1 cellular context compared by ENCODE assay signal in the genomic region with DNA sequence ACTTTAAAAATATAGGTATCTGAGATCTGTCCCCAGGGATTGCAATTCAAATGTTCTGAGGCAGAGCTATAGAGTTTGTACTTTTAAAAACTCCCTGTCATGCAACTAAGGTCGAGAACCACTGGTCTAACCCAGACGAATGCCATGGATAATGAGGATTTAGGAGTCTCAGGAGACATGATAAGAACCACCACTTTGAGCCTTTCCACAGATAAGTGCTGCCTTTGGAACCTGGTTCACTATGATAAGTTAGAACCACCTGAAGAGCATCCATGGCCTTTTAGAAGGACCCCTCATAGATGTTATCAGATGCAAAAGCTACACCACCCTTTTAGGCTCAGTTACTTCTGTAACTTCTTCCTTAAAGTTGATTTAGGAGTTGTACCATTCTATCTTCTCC.
TF ChIP-seq lines count a peak whose summit lies in the region.

No MANE protein-coding gene starts in this region.

TF ChIP-seq in K562, 482 proteins besides CTCF, POLR2A, EP300 and RAD21 (continued from another document and continues in another):
- no peak for TF ChIP-seq ZNF318 (IDR thresholded peaks at IDR 0.05; ENCODE audit: borderline replicate concordance in 1 of 2, low read depth in 1 of 2)
- no peak for TF ChIP-seq ZNF707 (CRISPR knock-in tag; conservative IDR thresholded peaks at IDR 0.05)
- no peak for TF ChIP-seq ZNF644 (tag; IDR thresholded peaks at IDR 0.05; ENCODE audit: low read depth)
- 0 out of 2 replicates have a peak, but pooled peaks have one; percentile 15 for TF ChIP-seq FOXJ2 (tag; IDR thresholded peaks at IDR 0.05)
- TF ChIP-seq TRIM28 (IDR thresholded peaks at IDR 0.05) = no peak
- TF ChIP-seq ZNF507 (tag; conservative IDR thresholded peaks at IDR 0.05) = no peak
- TF ChIP-seq ZSCAN32 (CRISPR knock-in tag; IDR thresholded peaks at IDR 0.05) = no peak
- TF ChIP-seq IRF9 (tag; IDR thresholded peaks at IDR 0.05) = no peak
- TF ChIP-seq, protein P1, sequence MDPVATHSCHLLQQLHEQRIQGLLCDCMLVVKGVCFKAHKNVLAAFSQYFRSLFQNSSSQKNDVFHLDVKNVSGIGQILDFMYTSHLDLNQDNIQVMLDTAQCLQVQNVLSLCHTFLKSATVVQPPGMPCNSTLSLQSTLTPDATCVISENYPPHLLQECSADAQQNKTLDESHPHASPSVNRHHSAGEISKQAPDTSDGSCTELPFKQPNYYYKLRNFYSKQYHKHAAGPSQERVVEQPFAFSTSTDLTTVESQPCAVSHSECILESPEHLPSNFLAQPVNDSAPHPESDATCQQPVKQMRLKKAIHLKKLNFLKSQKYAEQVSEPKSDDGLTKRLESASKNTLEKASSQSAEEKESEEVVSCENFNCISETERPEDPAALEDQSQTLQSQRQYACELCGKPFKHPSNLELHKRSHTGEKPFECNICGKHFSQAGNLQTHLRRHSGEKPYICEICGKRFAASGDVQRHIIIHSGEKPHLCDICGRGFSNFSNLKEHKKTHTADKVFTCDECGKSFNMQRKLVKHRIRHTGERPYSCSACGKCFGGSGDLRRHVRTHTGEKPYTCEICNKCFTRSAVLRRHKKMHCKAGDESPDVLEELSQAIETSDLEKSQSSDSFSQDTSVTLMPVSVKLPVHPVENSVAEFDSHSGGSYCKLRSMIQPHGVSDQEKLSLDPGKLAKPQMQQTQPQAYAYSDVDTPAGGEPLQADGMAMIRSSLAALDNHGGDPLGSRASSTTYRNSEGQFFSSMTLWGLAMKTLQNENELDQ (CRISPR knock-in tag; IDR thresholded peaks at IDR 0.05; ENCODE audit: borderline replicate concordance) = no peak
- TF ChIP-seq PRPF4 (IDR thresholded peaks at IDR 0.05; ENCODE audit: insufficient read depth, low read depth, low read length, poor library complexity, severe bottlenecking) = no peak
- no peak for TF ChIP-seq HDAC6 (IDR thresholded peaks at IDR 0.05; ENCODE audit: low read depth, low read length)
- no peak for TF ChIP-seq SRSF9 (IDR thresholded peaks at IDR 0.05; ENCODE audit: borderline replicate concordance, low read depth, low read length)
- no peak for TF ChIP-seq SLC30A9 (CRISPR knock-in tag; IDR thresholded peaks at IDR 0.05)
- TF ChIP-seq CBFB (CRISPR knock-in tag; IDR thresholded peaks at IDR 0.05) = no peak
- no peak for TF ChIP-seq ZNF140 (CRISPR knock-in tag; IDR thresholded peaks at IDR 0.05)
- no peak for TF ChIP-seq FOXP1 (CRISPR knock-in tag; IDR thresholded peaks at IDR 0.05)
- no peak for TF ChIP-seq POLR2AphosphoS2 (IDR thresholded peaks at IDR 0.05; ENCODE audit: low read length)
- no peak for TF ChIP-seq THRA (IDR thresholded peaks at IDR 0.05)
- TF ChIP-seq, protein P2, sequence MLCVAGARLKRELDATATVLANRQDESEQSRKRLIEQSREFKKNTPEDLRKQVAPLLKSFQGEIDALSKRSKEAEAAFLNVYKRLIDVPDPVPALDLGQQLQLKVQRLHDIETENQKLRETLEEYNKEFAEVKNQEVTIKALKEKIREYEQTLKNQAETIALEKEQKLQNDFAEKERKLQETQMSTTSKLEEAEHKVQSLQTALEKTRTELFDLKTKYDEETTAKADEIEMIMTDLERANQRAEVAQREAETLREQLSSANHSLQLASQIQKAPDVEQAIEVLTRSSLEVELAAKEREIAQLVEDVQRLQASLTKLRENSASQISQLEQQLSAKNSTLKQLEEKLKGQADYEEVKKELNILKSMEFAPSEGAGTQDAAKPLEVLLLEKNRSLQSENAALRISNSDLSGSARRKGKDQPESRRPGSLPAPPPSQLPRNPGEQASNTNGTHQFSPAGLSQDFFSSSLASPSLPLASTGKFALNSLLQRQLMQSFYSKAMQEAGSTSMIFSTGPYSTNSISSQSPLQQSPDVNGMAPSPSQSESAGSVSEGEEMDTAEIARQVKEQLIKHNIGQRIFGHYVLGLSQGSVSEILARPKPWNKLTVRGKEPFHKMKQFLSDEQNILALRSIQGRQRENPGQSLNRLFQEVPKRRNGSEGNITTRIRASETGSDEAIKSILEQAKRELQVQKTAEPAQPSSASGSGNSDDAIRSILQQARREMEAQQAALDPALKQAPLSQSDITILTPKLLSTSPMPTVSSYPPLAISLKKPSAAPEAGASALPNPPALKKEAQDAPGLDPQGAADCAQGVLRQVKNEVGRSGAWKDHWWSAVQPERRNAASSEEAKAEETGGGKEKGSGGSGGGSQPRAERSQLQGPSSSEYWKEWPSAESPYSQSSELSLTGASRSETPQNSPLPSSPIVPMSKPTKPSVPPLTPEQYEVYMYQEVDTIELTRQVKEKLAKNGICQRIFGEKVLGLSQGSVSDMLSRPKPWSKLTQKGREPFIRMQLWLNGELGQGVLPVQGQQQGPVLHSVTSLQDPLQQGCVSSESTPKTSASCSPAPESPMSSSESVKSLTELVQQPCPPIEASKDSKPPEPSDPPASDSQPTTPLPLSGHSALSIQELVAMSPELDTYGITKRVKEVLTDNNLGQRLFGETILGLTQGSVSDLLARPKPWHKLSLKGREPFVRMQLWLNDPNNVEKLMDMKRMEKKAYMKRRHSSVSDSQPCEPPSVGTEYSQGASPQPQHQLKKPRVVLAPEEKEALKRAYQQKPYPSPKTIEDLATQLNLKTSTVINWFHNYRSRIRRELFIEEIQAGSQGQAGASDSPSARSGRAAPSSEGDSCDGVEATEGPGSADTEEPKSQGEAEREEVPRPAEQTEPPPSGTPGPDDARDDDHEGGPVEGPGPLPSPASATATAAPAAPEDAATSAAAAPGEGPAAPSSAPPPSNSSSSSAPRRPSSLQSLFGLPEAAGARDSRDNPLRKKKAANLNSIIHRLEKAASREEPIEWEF (CRISPR knock-in tag; IDR thresholded peaks at IDR 0.05) = no peak
- TF ChIP-seq NFE2 (IDR thresholded peaks at IDR 0.05; ENCODE audit: low read depth) = peak; percentile 76
- TF ChIP-seq, protein P3, sequence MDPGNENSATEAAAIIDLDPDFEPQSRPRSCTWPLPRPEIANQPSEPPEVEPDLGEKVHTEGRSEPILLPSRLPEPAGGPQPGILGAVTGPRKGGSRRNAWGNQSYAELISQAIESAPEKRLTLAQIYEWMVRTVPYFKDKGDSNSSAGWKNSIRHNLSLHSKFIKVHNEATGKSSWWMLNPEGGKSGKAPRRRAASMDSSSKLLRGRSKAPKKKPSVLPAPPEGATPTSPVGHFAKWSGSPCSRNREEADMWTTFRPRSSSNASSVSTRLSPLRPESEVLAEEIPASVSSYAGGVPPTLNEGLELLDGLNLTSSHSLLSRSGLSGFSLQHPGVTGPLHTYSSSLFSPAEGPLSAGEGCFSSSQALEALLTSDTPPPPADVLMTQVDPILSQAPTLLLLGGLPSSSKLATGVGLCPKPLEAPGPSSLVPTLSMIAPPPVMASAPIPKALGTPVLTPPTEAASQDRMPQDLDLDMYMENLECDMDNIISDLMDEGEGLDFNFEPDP (CRISPR knock-in tag; IDR thresholded peaks at IDR 0.05) = no peak
- TF ChIP-seq IRF2 (CRISPR knock-in tag; IDR thresholded peaks at IDR 0.05) = no peak
- TF ChIP-seq SPI1 (IDR thresholded peaks at IDR 0.05; ENCODE audit: borderline replicate concordance, low read depth, low read length) = no peak
- no peak for TF ChIP-seq PHF20 (IDR thresholded peaks at IDR 0.05; ENCODE audit: partially characterized antibody)
- no peak for TF ChIP-seq SMAD2 (IDR thresholded peaks at IDR 0.05; ENCODE audit: low read depth, low read length)
- TF ChIP-seq STAG1 (CRISPR knock-in tag; IDR thresholded peaks at IDR 0.05; ENCODE audit: borderline replicate concordance) = no peak
- TF ChIP-seq, protein P4, sequence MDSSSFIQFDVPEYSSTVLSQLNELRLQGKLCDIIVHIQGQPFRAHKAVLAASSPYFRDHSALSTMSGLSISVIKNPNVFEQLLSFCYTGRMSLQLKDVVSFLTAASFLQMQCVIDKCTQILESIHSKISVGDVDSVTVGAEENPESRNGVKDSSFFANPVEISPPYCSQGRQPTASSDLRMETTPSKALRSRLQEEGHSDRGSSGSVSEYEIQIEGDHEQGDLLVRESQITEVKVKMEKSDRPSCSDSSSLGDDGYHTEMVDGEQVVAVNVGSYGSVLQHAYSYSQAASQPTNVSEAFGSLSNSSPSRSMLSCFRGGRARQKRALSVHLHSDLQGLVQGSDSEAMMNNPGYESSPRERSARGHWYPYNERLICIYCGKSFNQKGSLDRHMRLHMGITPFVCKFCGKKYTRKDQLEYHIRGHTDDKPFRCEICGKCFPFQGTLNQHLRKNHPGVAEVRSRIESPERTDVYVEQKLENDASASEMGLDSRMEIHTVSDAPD (CRISPR knock-in tag; IDR thresholded peaks at IDR 0.05) = no peak
- TF ChIP-seq DDX20 (tag; IDR thresholded peaks at IDR 0.05; ENCODE audit: low read depth) = no peak
- no peak for TF ChIP-seq KLF1 (tag; IDR thresholded peaks at IDR 0.05)
- no peak for TF ChIP-seq ZKSCAN1 (IDR thresholded peaks at IDR 0.05; ENCODE audit: low read depth, low read length)
- TF ChIP-seq IFI16 (CRISPR knock-in tag; IDR thresholded peaks at IDR 0.05) = no peak
- TF ChIP-seq MIER1 (IDR thresholded peaks at IDR 0.05; ENCODE audit: low read depth) = no peak
- no peak for TF ChIP-seq DNMT1 (IDR thresholded peaks at IDR 0.05)
- TF ChIP-seq, protein P5, sequence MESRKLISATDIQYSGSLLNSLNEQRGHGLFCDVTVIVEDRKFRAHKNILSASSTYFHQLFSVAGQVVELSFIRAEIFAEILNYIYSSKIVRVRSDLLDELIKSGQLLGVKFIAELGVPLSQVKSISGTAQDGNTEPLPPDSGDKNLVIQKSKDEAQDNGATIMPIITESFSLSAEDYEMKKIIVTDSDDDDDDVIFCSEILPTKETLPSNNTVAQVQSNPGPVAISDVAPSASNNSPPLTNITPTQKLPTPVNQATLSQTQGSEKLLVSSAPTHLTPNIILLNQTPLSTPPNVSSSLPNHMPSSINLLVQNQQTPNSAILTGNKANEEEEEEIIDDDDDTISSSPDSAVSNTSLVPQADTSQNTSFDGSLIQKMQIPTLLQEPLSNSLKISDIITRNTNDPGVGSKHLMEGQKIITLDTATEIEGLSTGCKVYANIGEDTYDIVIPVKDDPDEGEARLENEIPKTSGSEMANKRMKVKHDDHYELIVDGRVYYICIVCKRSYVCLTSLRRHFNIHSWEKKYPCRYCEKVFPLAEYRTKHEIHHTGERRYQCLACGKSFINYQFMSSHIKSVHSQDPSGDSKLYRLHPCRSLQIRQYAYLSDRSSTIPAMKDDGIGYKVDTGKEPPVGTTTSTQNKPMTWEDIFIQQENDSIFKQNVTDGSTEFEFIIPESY (CRISPR knock-in tag; IDR thresholded peaks at IDR 0.05) = no peak
- TF ChIP-seq MTF1 (CRISPR knock-in tag; IDR thresholded peaks at IDR 0.05; ENCODE audit: borderline replicate concordance) = no peak
- TF ChIP-seq HNRNPH1 (optimal IDR thresholded peaks at IDR 0.05; ENCODE audit: low read depth, low read length) = no peak
